In genomic region chr1:206580438-206581113, GRCh38 we compare ENCODE assay signal across 10 cellular contexts. TPM values are rescaled to one million over a fixed set of nuclear protein-coding genes. Genes with fewer than 3 reads are reported as not detected.
DNase-seq lines count a peak whose midpoint lies in the region; ATAC-seq and TF ChIP-seq lines count a peak whose summit lies in the region.
"Had no signal": no experiment of that assay in that cellular context is flagged by ENCODE, and none has a peak within 500 bp of the region (broad histone marks: within the 10 kb centered on the region; RNA-seq: fewer than 3 reads in every experiment).

No MANE protein-coding gene starts in this region.

- TF ChIP-seq POLR2A in upper lobe of left lung (IDR thresholded peaks at IDR 0.05): no peak

- peak overlapping the region; percentile 76 for H3K4me3 Mint-ChIP-seq in activated CD8-positive, alpha-beta T cell treated with anti-CD3 and anti-CD28 coated beads for 36 hours
- peak overlapping the region; percentile 67 for H3K4me3 Mint-ChIP-seq in memory B cell

- DNase-seq in left ventricle myocardium inferior (no peak), cardiac septum (ENCODE audit: low spot score) (no peak), memory B cell (ENCODE audit: low spot score in 2 of 2) (no peak), upper lobe of left lung (no peak), GM10266 (ENCODE audit: extremely low spot score) (no peak), NCI-H1694 treated with DMSO at 0.1 percent for 48 hours (lab: John Stamatoyannopoulos, UW) (no peak)
- DNase-seq in activated CD8-positive, alpha-beta T cell treated with anti-CD3 and anti-CD28 coated beads for 36 hours: no peak
- DNase-seq: kidney glomerular epithelial cell had no signal

- TF ChIP-seq EP300 in upper lobe of left lung (IDR thresholded peaks at IDR 0.05): no peak

- peaks cover 9% of the 10 kb centered on the region for H3K36me3 ChIP-seq in left ventricle myocardium inferior
- peaks cover 16 to 28% (median 20%) of the 10 kb centered on the region in 4 donors for H3K36me3 ChIP-seq in upper lobe of left lung

- intact Hi-C loops in left ventricle myocardium inferior (cut with micrococcal nuclease): loop anchor here (5.0 kb wide), 1 partner anchor 88 kb away; no protein-coding TSS in a partner anchor
- intact Hi-C loops in cardiac septum (cut with DNase I): no loop called here
- intact Hi-C loops in activated CD8-positive, alpha-beta T cell treated with anti-CD3 and anti-CD28 coated beads for 36 hours (cut with micrococcal nuclease): loop anchor here (5.0 kb wide), 1 partner anchor 73 kb away; the partner anchor contains the start of gene RASSF5

- POLR2A ChIA-PET in activated CD8-positive, alpha-beta T cell treated with anti-CD3 and anti-CD28 coated beads for 36 hours (lab: Charles Lee): interaction anchor here (0.7 to 30.6 kb wide), 16 partner anchors 11 to 115 kb away, joined by 3 to 1021 read pairs (median 5); partner anchors contain the start of genes EIF2D, IKBKE and RASSF5

- peaks cover 92% of the 10 kb centered on the region for H3K4me1 Mint-ChIP-seq in activated CD8-positive, alpha-beta T cell treated with anti-CD3 and anti-CD28 coated beads for 36 hours (ENCODE audit: low read depth)
- H3K4me1 Mint-ChIP-seq in memory B cell: peaks cover 65% of the 10 kb centered on the region

- no peaks in the 10 kb centered on the region for H3K27me3 Mint-ChIP-seq in activated CD8-positive, alpha-beta T cell treated with anti-CD3 and anti-CD28 coated beads for 36 hours
- H3K27me3 Mint-ChIP-seq in memory B cell: no peaks in the 10 kb centered on the region

- H3K9me3 ChIP-seq in left ventricle myocardium inferior (replicated peaks) (no peaks in the 10 kb centered on the region), upper lobe of left lung (no peaks in the 10 kb centered on the region)

- H3K36me3 Mint-ChIP-seq in activated CD8-positive, alpha-beta T cell treated with anti-CD3 and anti-CD28 coated beads for 36 hours (ENCODE audit: low read depth): peaks cover 92% of the 10 kb centered on the region
- peaks cover 23% of the 10 kb centered on the region for H3K36me3 Mint-ChIP-seq in memory B cell

- TF ChIP-seq CTCF in left ventricle myocardium inferior (IDR thresholded peaks at IDR 0.05; ENCODE audit: borderline replicate concordance): no peak
- TF ChIP-seq CTCF in activated CD8-positive, alpha-beta T cell treated with anti-CD3 and anti-CD28 coated beads for 36 hours (IDR thresholded peaks at IDR 0.05): no peak
- no peak for TF ChIP-seq CTCF in upper lobe of left lung (IDR thresholded peaks at IDR 0.05)
- TF ChIP-seq CTCF in GM10266 (IDR thresholded peaks at IDR 0.05; ENCODE audit: control insufficient read depth, insufficient read depth, low read depth, missing control alignments): no peak

- H3K27ac ChIP-seq in left ventricle myocardium inferior (replicated peaks) (peak overlapping the region; percentile 45), upper lobe of left lung (peak overlapping the region; percentile 75 to 89 (median 78))
- H3K27ac ChIP-seq: epithelial cell of prostate had no signal

- no peaks in the 10 kb centered on the region for H3K27me3 ChIP-seq in left ventricle myocardium inferior (ENCODE audit: low read depth)
- no peaks in the 10 kb centered on the region for H3K27me3 ChIP-seq in upper lobe of left lung

- no peaks in the 10 kb centered on the region for H3K9me3 Mint-ChIP-seq in activated CD8-positive, alpha-beta T cell treated with anti-CD3 and anti-CD28 coated beads for 36 hours
- H3K9me3 Mint-ChIP-seq in memory B cell: no peaks in the 10 kb centered on the region

- CTCF ChIA-PET in activated CD8-positive, alpha-beta T cell treated with anti-CD3 and anti-CD28 coated beads for 36 hours (lab: Charles Lee): interaction anchor here (0.8 to 19.1 kb wide), 15 partner anchors 8 to 118 kb away, joined by 3 to 583 read pairs (median 5); partner anchors contain the start of genes EIF2D and IKBKE

- peak overlapping the region; percentile 100 for H3K27ac Mint-ChIP-seq in activated CD8-positive, alpha-beta T cell treated with anti-CD3 and anti-CD28 coated beads for 36 hours
- peak overlapping the region; percentile 96 for H3K27ac Mint-ChIP-seq in memory B cell

- 86 to 91% methylated on average over 8 of the region's 8 CpGs for WGBS in upper lobe of left lung, 2 donors

- H3K4me1 ChIP-seq in left ventricle myocardium inferior (peaks cover 49% of the 10 kb centered on the region), upper lobe of left lung (peaks cover 42 to 85% (median 74%) of the 10 kb centered on the region in 4 donors)

- H3K4me3 ChIP-seq in left ventricle myocardium inferior (no peak overlapping the region), upper lobe of left lung (no peak overlapping the region)

- no peak for ATAC-seq in activated CD8-positive, alpha-beta T cell treated with anti-CD3 and anti-CD28 coated beads for 36 hours
- no peak for ATAC-seq in memory B cell (ENCODE audit: low read depth)
- no peak for ATAC-seq in upper lobe of left lung (ENCODE audit: low FRiP score in 2 of 2)
- ATAC-seq in GM19035 (IDR thresholded peaks at IDR 0.05; ENCODE audit: unreplicated experiment): no peak

RNA-seq across cellular contexts. Expression of gene EIF2D, which starts 31.7 kb away (rescaled TPM):
- total RNA-seq in left ventricle myocardium inferior (29.2 TPM), cardiac septum (27.8 TPM), upper lobe of left lung (10 to 100 TPM; 32.6 to 84.9 (median 45.4) TPM)
- total RNA-seq in activated CD8-positive, alpha-beta T cell treated with anti-CD3 and anti-CD28 coated beads for 36 hours: 100 to 1,000 TPM; 100 to 102 TPM

RNA-seq across cellular contexts. Expression of gene DYRK3, which starts 54.8 kb away (rescaled TPM):
- total RNA-seq in left ventricle myocardium inferior (26.6 TPM), cardiac septum (11.3 TPM), upper lobe of left lung (10 to 100 TPM in 2 of 6 donors, 1 to 10 TPM in 4; 4.1 to 20.7 (median 7.0) TPM)
- 1 to 10 TPM; 4.7 to 4.9 TPM for total RNA-seq in activated CD8-positive, alpha-beta T cell treated with anti-CD3 and anti-CD28 coated beads for 36 hours
